ENCODE assay signal across 10 cellular contexts in genomic region chr6:4460595-4461475, GRCh38.
DNase-seq lines count a peak whose midpoint lies in the region; ATAC-seq and TF ChIP-seq lines count a peak whose summit lies in the region.
"Had no signal": no experiment of that assay in that cellular context is flagged by ENCODE, and none has a peak within 500 bp of the region (broad histone marks: within the 10 kb centered on the region; RNA-seq: fewer than 3 reads in every experiment).

No MANE protein-coding gene starts in this region.

- in situ Hi-C loops in astrocyte of the spinal cord (cut with HindIII; ENCODE audit: low sequenced_read_pairs): no loop called here

- H3K9me3 Mint-ChIP-seq in osteocyte (ENCODE audit: unreplicated experiment): no peaks in the 10 kb centered on the region
- no peaks in the 10 kb centered on the region for H3K9me3 Mint-ChIP-seq in activated CD8-positive, alpha-beta memory T cell treated with anti-CD3 and anti-CD28 coated beads, Interleukin-2, amount 10 ng/mL, durations not matched to agents 7 days and 5 days (ENCODE audit: low read depth)

- no peak overlapping the region for H3K4me3 Mint-ChIP-seq in osteocyte (ENCODE audit: unreplicated experiment)
- no peak overlapping the region for H3K4me3 Mint-ChIP-seq in activated CD8-positive, alpha-beta memory T cell treated with anti-CD3 and anti-CD28 coated beads, Interleukin-2, amount 10 ng/mL, durations not matched to agents 7 days and 5 days

- CTCF ChIA-PET in activated CD8-positive, alpha-beta memory T cell treated with anti-CD3 and anti-CD28 coated beads, Interleukin-2, amount 10 ng/mL, durations not matched to agents 7 days and 5 days (lab: Charles Lee): no interaction called here

- intact Hi-C loops in cardiac septum (cut with DNase I): loop anchor here (5.0 kb wide), 1 partner anchor 94 kb away; no protein-coding TSS in a partner anchor

- H3K27ac Mint-ChIP-seq in osteocyte (ENCODE audit: unreplicated experiment): peak overlapping the region; percentile 59
- no peak overlapping the region for H3K27ac Mint-ChIP-seq in activated CD8-positive, alpha-beta memory T cell treated with anti-CD3 and anti-CD28 coated beads, Interleukin-2, amount 10 ng/mL, durations not matched to agents 7 days and 5 days

- peak; percentile 41 for DNase-seq in AG08396 (ENCODE audit: low spot score)
- peak; percentile 47 for DNase-seq in astrocyte of the spinal cord (ENCODE audit: low read depth, low spot score)
- DNase-seq in cardiac septum (ENCODE audit: low spot score): peak; percentile 79
- no peak for DNase-seq in osteocyte (ENCODE audit: extremely low spot score, unreplicated experiment)
- DNase-seq in NCI-H128 (lab: John Stamatoyannopoulos, UW; ENCODE audit: unreplicated experiment): no peak
- DNase-seq in activated CD8-positive, alpha-beta memory T cell treated with anti-CD3 and anti-CD28 coated beads, Interleukin-2, amount 10 ng/mL, durations not matched to agents 7 days and 5 days: no peak
- DNase-seq in DMS 273 (lab: John Stamatoyannopoulos, UW; ENCODE audit: unreplicated experiment): no peak
- DNase-seq: NCI-H774, T1000 had no signal

- H3K27me3 Mint-ChIP-seq in osteocyte (ENCODE audit: unreplicated experiment): no peaks in the 10 kb centered on the region
- peaks cover 2% of the 10 kb centered on the region for H3K27me3 Mint-ChIP-seq in activated CD8-positive, alpha-beta memory T cell treated with anti-CD3 and anti-CD28 coated beads, Interleukin-2, amount 10 ng/mL, durations not matched to agents 7 days and 5 days

- H3K4me3 ChIP-seq in astrocyte of the spinal cord (ENCODE audit: low read depth, low read length): no peak overlapping the region

- H3K36me3 Mint-ChIP-seq in osteocyte (ENCODE audit: unreplicated experiment): no peaks in the 10 kb centered on the region
- H3K36me3 Mint-ChIP-seq in activated CD8-positive, alpha-beta memory T cell treated with anti-CD3 and anti-CD28 coated beads, Interleukin-2, amount 10 ng/mL, durations not matched to agents 7 days and 5 days: no peaks in the 10 kb centered on the region

- no peak for ATAC-seq in GM21360 (IDR thresholded peaks at IDR 0.05; ENCODE audit: unreplicated experiment)
- no peak for ATAC-seq in activated CD8-positive, alpha-beta memory T cell treated with anti-CD3 and anti-CD28 coated beads, Interleukin-2, amount 10 ng/mL, durations not matched to agents 7 days and 5 days

- no peak for TF ChIP-seq CTCF in astrocyte of the spinal cord (IDR thresholded peaks at IDR 0.05; ENCODE audit: low read depth, low read length)
- TF ChIP-seq CTCF in osteocyte (IDR thresholded peaks at IDR 0.05): no peak

- H3K4me1 Mint-ChIP-seq in osteocyte (ENCODE audit: unreplicated experiment): peaks cover 45% of the 10 kb centered on the region
- no peaks in the 10 kb centered on the region for H3K4me1 Mint-ChIP-seq in activated CD8-positive, alpha-beta memory T cell treated with anti-CD3 and anti-CD28 coated beads, Interleukin-2, amount 10 ng/mL, durations not matched to agents 7 days and 5 days

Comparison
In these comparisons a context has a peak if more than half of its experiments do, and no peak if none do; other contexts are left out.
1. DNase-seq: peak in AG08396 (single experiment), astrocyte of the spinal cord (single experiment) and cardiac septum (single experiment); none in osteocyte (single experiment), NCI-H128 (single experiment), activated CD8-positive, alpha-beta memory T cell treated with anti-CD3 and anti-CD28 coated beads, Interleukin-2, amount 10 ng/mL, durations not matched to agents 7 days and 5 days (single experiment) and DMS 273 (single experiment).